In genomic region chr16:86554599-86554916, GRCh38 we compare ENCODE assay signal across 8 cellular contexts. TPM values are rescaled to one million over a fixed set of nuclear protein-coding genes. Genes with fewer than 3 reads are reported as not detected.
A peak's percentile ranks its signal among the peaks of the same experiment; 100 is the strongest.
DNase-seq lines count a peak whose midpoint lies in the region; ATAC-seq and TF ChIP-seq lines count a peak whose summit lies in the region.

No MANE protein-coding gene starts in this region.

- no CpG with 5 or more reads among the region's 10 CpGs for WGBS in neuronal stem cell (ENCODE audit: extremely low coverage in 2 of 2, insufficient read length in 2 of 2, insufficient replicate concordance in 1 of 2), 2 donors

- no peak overlapping the region for H2BK15ac ChIP-seq in neuronal stem cell (ENCODE audit: low read length)

- H3K4me1 ChIP-seq in NT2/D1 (ENCODE audit: insufficient read depth, insufficient read length) (peaks cover 3% of the 10 kb centered on the region), neuronal stem cell (ENCODE audit: control insufficient read depth in 2 of 2, insufficient read depth in 1 of 2, low read depth in 1 of 2, low read length in 2 of 2) (peaks cover 3 to 5% of the 10 kb centered on the region in 2 donors)

- peak overlapping the region; percentile 92 for H3K4me3 Mint-ChIP-seq in Calu3 (ENCODE audit: low read depth, unreplicated experiment)

- BruUV-seq in Calu3 (replicated peaks; lab: Mats Ljungman, UMichigan): no TSS peak

- H2BK5ac ChIP-seq in neuronal stem cell (ENCODE audit: low read length): peak overlapping the region; percentile 56

- H3K27me3 Mint-ChIP-seq in Calu3 (ENCODE audit: unreplicated experiment): peaks cover 14% of the 10 kb centered on the region

- ATAC-seq in HG03520 (IDR thresholded peaks at IDR 0.05; ENCODE audit: unreplicated experiment) (no peak), HG02610 (IDR thresholded peaks at IDR 0.05; ENCODE audit: unreplicated experiment) (no peak)

- H4K91ac ChIP-seq in neuronal stem cell (ENCODE audit: low read depth, low read length, poor library complexity): no peak overlapping the region

- H3K14ac ChIP-seq in neuronal stem cell (ENCODE audit: low read length): no peak overlapping the region

- no peaks in the 10 kb centered on the region for H3K4me1 Mint-ChIP-seq in Calu3 (ENCODE audit: low read depth, unreplicated experiment)

- H2AK5ac ChIP-seq in neuronal stem cell (ENCODE audit: low read depth, low read length): no peak overlapping the region

- no peaks in the 10 kb centered on the region for H3K79me1 ChIP-seq in neuronal stem cell (ENCODE audit: low read depth, low read length)

- TF ChIP-seq CTCF in Calu3 (IDR thresholded peaks at IDR 0.05; ENCODE audit: unreplicated experiment) (no peak), epithelial cell of esophagus (IDR thresholded peaks at IDR 0.05; ENCODE audit: insufficient read depth, low read depth, low read length, missing control alignments) (no peak)

- peaks cover 42% of the 10 kb centered on the region for H3K36me3 ChIP-seq in NT2/D1 (ENCODE audit: insufficient read depth, insufficient read length, low read length)
- H3K36me3 ChIP-seq in neuronal stem cell (replicated peaks in 1 of 2; ENCODE audit: control insufficient read depth in 2 of 2, insufficient read depth in 2 of 2, low read length in 2 of 2): peaks cover 5 to 33% of the 10 kb centered on the region in 2 donors

- no peak overlapping the region for H4K8ac ChIP-seq in neuronal stem cell (ENCODE audit: low read depth, low read length)

- H3K4me3 ChIP-seq in NT2/D1 (ENCODE audit: insufficient read length, low read depth) (peak overlapping the region; percentile 89), epithelial cell of esophagus (ENCODE audit: low read length) (peak overlapping the region; percentile 99), neuronal stem cell (ENCODE audit: low read length in 2 of 2) (peak overlapping the region; percentile 82 to 93)

- intact Hi-C loops in Calu3 (cut with micrococcal nuclease; ENCODE audit: unreplicated experiment): no loop called here

- H3K36me3 Mint-ChIP-seq in Calu3 (ENCODE audit: insufficient read depth, unreplicated experiment): peaks cover 29% of the 10 kb centered on the region

- peak overlapping the region; percentile 48 for H3K4me2 ChIP-seq in neuronal stem cell (ENCODE audit: insufficient read depth, low read length, poor library complexity, severe bottlenecking)

- H3K27ac Mint-ChIP-seq in Calu3 (ENCODE audit: unreplicated experiment): peak overlapping the region; percentile 96

- H3K9me3 Mint-ChIP-seq in Calu3 (ENCODE audit: low read depth, unreplicated experiment): no peaks in the 10 kb centered on the region

- peak overlapping the region; percentile 93 for H2AFZ ChIP-seq in neuronal stem cell (ENCODE audit: low read length)

- H3K27ac ChIP-seq in neuronal stem cell (replicated peaks; ENCODE audit: low read length): no peak overlapping the region

- no peak overlapping the region for H3K4ac ChIP-seq in neuronal stem cell (ENCODE audit: low read length)

- DNase-seq in Calu3 (no peak), NT2/D1 (ENCODE audit: low read depth, low spot score) (no peak), epithelial cell of esophagus (ENCODE audit: low read depth) (no peak), neuronal stem cell (ENCODE audit: low spot score) (no peak), Ammon's horn (ENCODE audit: low spot score) (no peak), NCI-H2196 (lab: John Stamatoyannopoulos, UW; ENCODE audit: unreplicated experiment) (no peak)

- CTCF ChIA-PET in Calu3 (lab: Charles Lee): interaction anchor here (1.0 kb wide), 1 partner anchor 508 kb away, joined by 3 read pairs; no protein-coding TSS in a partner anchor

- peak overlapping the region; percentile 85 for H3K23ac ChIP-seq in neuronal stem cell (ENCODE audit: low read depth, low read length, poor library complexity)

- no peak overlapping the region for H2BK12ac ChIP-seq in neuronal stem cell (ENCODE audit: low read length)

- H3K9ac ChIP-seq in NT2/D1 (ENCODE audit: insufficient read length, low read depth): peak overlapping the region; percentile 97
- peak overlapping the region; percentile 87 for H3K9ac ChIP-seq in neuronal stem cell (ENCODE audit: low read depth, low read length, poor library complexity)

- no peak overlapping the region for H2BK120ac ChIP-seq in neuronal stem cell (ENCODE audit: low read depth, low read length)

- H3K9me3 ChIP-seq in NT2/D1 (ENCODE audit: insufficient read depth, low read length) (0 out of 2 replicates have a peak, but pooled peaks cover 5% of the 10 kb centered on the region), neuronal stem cell (replicated peaks in 1 of 2; ENCODE audit: control insufficient read depth in 2 of 2, insufficient read depth in 1 of 2, low read depth in 1 of 2, low read length in 2 of 2) (no peaks in the 10 kb centered on the region)

- H3K27me3 ChIP-seq in NT2/D1 (ENCODE audit: insufficient read depth, insufficient read length) (no peaks in the 10 kb centered on the region), neuronal stem cell (ENCODE audit: control insufficient read depth in 3 of 3, insufficient read depth in 3 of 3, low read depth in 1 of 3, low read length in 3 of 3) (peaks cover 0 to 2% (median 0%) of the 10 kb centered on the region in 3 experiments)

- H3K18ac ChIP-seq in neuronal stem cell (ENCODE audit: low read length): peak overlapping the region; percentile 87

RNA-seq across cellular contexts. Expression of gene MTHFSD, which starts 0.5 kb away (rescaled TPM):
- 47.8 and 48.9 TPM in 2 replicates for total RNA-seq in Calu3 (2022)
- polyA plus RNA-seq in neuronal stem cell (2013, experiment 1 of 2): 12.3 TPM
- polyA plus RNA-seq in neuronal stem cell (2013, experiment 2 of 2): 12.6 TPM

RNA-seq across cellular contexts. Expression of gene FOXC2, which starts 12.1 kb away (rescaled TPM):
- total RNA-seq in Calu3 (2022): 8.7 and 10.9 TPM in 2 replicates
- 0.15 TPM for polyA plus RNA-seq in neuronal stem cell (2013, experiment 1 of 2)
- polyA plus RNA-seq in neuronal stem cell (2013, experiment 2 of 2): 0.12 TPM

RNA-seq across cellular contexts. Expression of gene FOXL1, which starts 23.8 kb away (rescaled TPM):
- 13.3 and 14.5 TPM in 2 replicates for total RNA-seq in Calu3 (2022)
- polyA plus RNA-seq in neuronal stem cell (2013, experiment 1 of 2): 0.04 TPM
- 0.07 TPM for polyA plus RNA-seq in neuronal stem cell (2013, experiment 2 of 2)

RNA-seq across cellular contexts. Expression of gene FOXF1, which starts 44.2 kb away (rescaled TPM):
- not detected in 2 replicates for total RNA-seq in Calu3 (2022)
- 0.01 TPM for polyA plus RNA-seq in neuronal stem cell (2013, experiment 1 of 2)
- not detected for polyA plus RNA-seq in neuronal stem cell (2013, experiment 2 of 2)
